1 cellular context compared by ENCODE assay signal in genomic region chr1:155608888-155609225, GRCh38.
TF ChIP-seq lines count a peak whose summit lies in the region.

No MANE protein-coding gene starts in this region.

TF ChIP-seq in HCT116, 20 proteins besides CTCF, POLR2A, EP300 and RAD21:
- no peak for TF ChIP-seq SP1 (IDR thresholded peaks at IDR 0.05; ENCODE audit: low read depth)
- no peak for TF ChIP-seq EZH2 (IDR thresholded peaks at IDR 0.05)
- no peak for TF ChIP-seq POLR2AphosphoS5 (IDR thresholded peaks at IDR 0.05; ENCODE audit: low read depth, low read length)
- TF ChIP-seq EGR1 (IDR thresholded peaks at IDR 0.05; ENCODE audit: low read depth), result no peak
- TF ChIP-seq FOSL1 (IDR thresholded peaks at IDR 0.05; ENCODE audit: low read depth), result no peak
- TF ChIP-seq CEBPB (IDR thresholded peaks at IDR 0.05; ENCODE audit: low read depth), result no peak
- no peak for TF ChIP-seq SIN3A (IDR thresholded peaks at IDR 0.05; ENCODE audit: low read depth)
- TF ChIP-seq EZH2phosphoT487 (IDR thresholded peaks at IDR 0.05; ENCODE audit: borderline replicate concordance), result no peak
- no peak for TF ChIP-seq YY1 (IDR thresholded peaks at IDR 0.05; ENCODE audit: extremely low read depth, insufficient replicate concordance, low read depth, low read length)
- no peak for TF ChIP-seq ATF3 (IDR thresholded peaks at IDR 0.05)
- no peak for TF ChIP-seq ZFX (IDR thresholded peaks at IDR 0.05)
- TF ChIP-seq JUND (IDR thresholded peaks at IDR 0.05), result no peak
- TF ChIP-seq MAX (IDR thresholded peaks at IDR 0.05), result no peak
- TF ChIP-seq ELF1 (IDR thresholded peaks at IDR 0.05; ENCODE audit: borderline replicate concordance, low read depth), result no peak
- TF ChIP-seq TCF7L2 (IDR thresholded peaks at IDR 0.05; ENCODE audit: borderline replicate concordance, extremely low read depth, insufficient read depth, insufficient read length), result no peak
- no peak for TF ChIP-seq REST (IDR thresholded peaks at IDR 0.05; ENCODE audit: low read depth)
- no peak for TF ChIP-seq SRF (IDR thresholded peaks at IDR 0.05; ENCODE audit: low read depth)
- TF ChIP-seq ZNF274 (IDR thresholded peaks at IDR 0.05; ENCODE audit: low read depth, low read length), result no peak
